In the genomic region with DNA sequence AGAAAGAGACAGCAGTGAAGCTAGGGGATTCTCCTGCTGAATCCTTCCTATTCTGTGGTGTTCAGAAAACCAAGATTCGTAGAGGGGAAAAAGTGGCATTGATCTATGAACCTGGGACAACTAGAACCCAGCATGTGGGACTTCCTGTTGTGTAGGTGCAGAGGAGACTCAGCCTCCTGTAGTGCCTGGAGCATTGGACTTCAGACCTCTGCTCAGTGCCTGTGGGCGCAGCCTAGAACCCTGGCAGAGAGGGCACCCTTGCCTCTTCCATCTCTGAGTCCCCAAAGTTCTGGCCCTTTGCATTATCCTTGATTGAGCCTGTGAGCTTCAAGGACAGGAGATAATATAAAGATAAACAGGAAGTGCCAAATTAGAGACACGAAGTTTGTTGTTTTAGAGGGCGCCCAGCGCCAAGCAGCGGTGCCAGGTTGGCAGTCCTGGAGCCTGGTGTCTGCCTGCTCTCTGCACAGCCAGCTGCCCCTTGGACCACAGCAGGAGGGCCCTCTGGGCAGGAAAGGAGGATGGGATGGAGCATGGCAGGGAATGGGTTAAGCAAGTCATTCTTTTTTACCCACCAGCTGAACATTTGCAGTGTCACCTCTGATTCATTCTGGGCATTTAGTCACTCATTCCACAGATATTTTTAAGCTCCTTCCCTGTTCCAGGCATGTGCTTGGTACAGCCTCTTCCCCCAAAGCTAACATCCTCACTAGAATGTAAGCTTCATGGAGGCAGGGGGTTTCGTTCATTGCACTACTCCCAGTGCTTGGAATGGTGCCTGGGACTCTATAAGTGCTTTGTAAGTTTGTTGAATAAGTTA, we compare ENCODE assay signal across 7 cellular contexts. TPM values are rescaled to one million over a fixed set of nuclear protein-coding genes. Genes with fewer than 3 reads are reported as not detected.
DNase-seq lines count a peak whose midpoint lies in the region; ATAC-seq lines count a peak whose summit lies in the region.
"Had no signal": no experiment of that assay in that cellular context is flagged by ENCODE, and none has a peak within 500 bp of the region (broad histone marks: within the 10 kb centered on the region; RNA-seq: fewer than 3 reads in every experiment).

No MANE protein-coding gene starts in this region.

- H3K36me3 ChIP-seq in BLaER1 treated with 17β-estradiol and CSF1 and Interleukin-3, amounts not matched to agents 10 nM and 100 nM, result no peaks in the 10 kb centered on the region

- DNase-seq in NCI-H460 (ENCODE audit: extremely low read depth, low read depth), result peak; percentile 33
- DNase-seq in fibroblast of the conjunctiva (ENCODE audit: low read depth), result peak; percentile 29
- DNase-seq in DMS79 treated with DMSO at 0.1 percent for 48 hours (lab: John Stamatoyannopoulos, UW), result no peak
- DNase-seq: immature natural killer cell had no signal

- H3K9ac ChIP-seq in BLaER1 treated with 17β-estradiol and CSF1 and Interleukin-3, amounts not matched to agents 10 nM and 100 nM, result no peak overlapping the region; a peak in 1 of 22 replicates

- peak overlapping the region in 6 of 11 experiments; percentile 9 to 76 (median 61); a peak in 10 of 22 replicates for H3K4me2 ChIP-seq in BLaER1 treated with 17β-estradiol and CSF1 and Interleukin-3, amounts not matched to agents 10 nM and 100 nM

- H3K27ac ChIP-seq in BLaER1 treated with 17β-estradiol and CSF1 and Interleukin-3, amounts not matched to agents 10 nM and 100 nM, result peak overlapping the region in 5 of 11 experiments; percentile 13 to 71 (median 61); a peak in 7 of 22 replicates

- no peaks in the 10 kb centered on the region for H3K9me3 ChIP-seq in BLaER1 treated with 17β-estradiol and CSF1 and Interleukin-3, amounts not matched to agents 10 nM and 100 nM (replicated peaks in 1 of 11)

- ATAC-seq in GM21737 (IDR thresholded peaks at IDR 0.05; ENCODE audit: unreplicated experiment) (no peak), HG03095 (IDR thresholded peaks at IDR 0.05; ENCODE audit: unreplicated experiment) (no peak)

- H4K20me1 ChIP-seq in BLaER1 treated with 17β-estradiol and CSF1 and Interleukin-3, amounts not matched to agents 10 nM and 100 nM, result no peaks in the 10 kb centered on the region; a peak in 1 of 22 replicates

- H3K4me1 ChIP-seq in BLaER1 treated with 17β-estradiol and CSF1 and Interleukin-3, amounts not matched to agents 10 nM and 100 nM, result peaks cover 0 to 30% (median 8%) of the 10 kb centered on the region in 10 experiments; a peak in 10 of 20 replicates

- no peak overlapping the region for H3K4me3 ChIP-seq in BLaER1 treated with 17β-estradiol and CSF1 and Interleukin-3, amounts not matched to agents 10 nM and 100 nM

- H3K27me3 ChIP-seq in BLaER1 treated with 17β-estradiol and CSF1 and Interleukin-3, amounts not matched to agents 10 nM and 100 nM, result peaks cover 0 to 13% (median 3%) of the 10 kb centered on the region in 11 experiments; a peak in 7 of 22 replicates

RNA-seq across cellular contexts. Expression of a gene that starts 11.9 kb away (rescaled TPM):
- total RNA-seq in NCI-H460 (2014; rRNA removed; shearing (Covaris generic)), result 0.02 TPM in 1 of 2 replicates, not detected in the other
- not detected in 2 replicates for polyA plus RNA-seq in NCI-H460 (2014; cell fraction: nucleus; rRNA removed)
- polyA plus RNA-seq: immature natural killer cell had no signal

RNA-seq across cellular contexts. Expression of a gene that starts 21.8 kb away (rescaled TPM):
- total RNA-seq in NCI-H460 (2014; rRNA removed; shearing (Covaris generic)), result 24.9 and 25.6 TPM in 2 replicates
- polyA plus RNA-seq in NCI-H460 (2014; cell fraction: nucleus; rRNA removed), result 156 and 170 TPM in 2 replicates

RNA-seq across cellular contexts. Expression of a gene that starts 31.4 kb away (rescaled TPM):
- 0.20 TPM in 1 of 2 replicates, not detected in the other for total RNA-seq in NCI-H460 (2014; rRNA removed; shearing (Covaris generic))
- polyA plus RNA-seq in NCI-H460 (2014; cell fraction: nucleus; rRNA removed), result 0.28 TPM in 1 of 2 replicates, not detected in the other

RNA-seq across cellular contexts. Expression of a gene that starts 31.5 kb away (rescaled TPM):
- 70.5 and 72.8 TPM in 2 replicates for total RNA-seq in NCI-H460 (2014; rRNA removed; shearing (Covaris generic))
- 45.2 and 60.8 TPM in 2 replicates for polyA plus RNA-seq in NCI-H460 (2014; cell fraction: nucleus; rRNA removed)

RNA-seq across cellular contexts. Expression of a gene that starts 33.2 kb away (rescaled TPM):
- 1.9 and 2.4 TPM in 2 replicates for total RNA-seq in NCI-H460 (2014; rRNA removed; shearing (Covaris generic))
- 0.26 and 0.36 TPM in 2 replicates for polyA plus RNA-seq in NCI-H460 (2014; cell fraction: nucleus; rRNA removed)
